Comparison of ENCODE assay signal across 18 cellular contexts in genomic region chr20:3590164-3590563, GRCh38.
"Had no signal": no experiment of that assay in that cellular context is flagged by ENCODE, and none has a peak within 500 bp of the region (broad histone marks: within the 10 kb centered on the region; RNA-seq: fewer than 3 reads in every experiment).

No MANE protein-coding gene starts in this region.

- FAIRE-seq: endothelial cell of umbilical vein, kidney had no signal

- DNase-seq: effector CD4-positive, alpha-beta T cell; endodermal cell; foreskin keratinocyte; head of caudate nucleus; kidney; left cardiac atrium; left ventricle myocardium inferior; lower lobe of right lung; midbrain; occipital lobe; pancreas; right cardiac atrium; stimulated activated CD4-positive, alpha-beta T cell treated with anti-CD3 and anti-CD28 coated beads, Interleukin-2, amount 100 ng/mL, for 48 hours; stimulated activated naive CD4-positive, alpha-beta T cell treated with Interleukin-2 at 50 U/mL for 16 hours; trophoblast cell had no signal

- H3K4me3 ChIP-seq: hepatocyte, left ventricle myocardium inferior, lower lobe of right lung, pancreas, smooth muscle cell had no signal

- H3K27me3 ChIP-seq: foreskin keratinocyte, hepatocyte, pancreas had no signal
